In the genomic region with DNA sequence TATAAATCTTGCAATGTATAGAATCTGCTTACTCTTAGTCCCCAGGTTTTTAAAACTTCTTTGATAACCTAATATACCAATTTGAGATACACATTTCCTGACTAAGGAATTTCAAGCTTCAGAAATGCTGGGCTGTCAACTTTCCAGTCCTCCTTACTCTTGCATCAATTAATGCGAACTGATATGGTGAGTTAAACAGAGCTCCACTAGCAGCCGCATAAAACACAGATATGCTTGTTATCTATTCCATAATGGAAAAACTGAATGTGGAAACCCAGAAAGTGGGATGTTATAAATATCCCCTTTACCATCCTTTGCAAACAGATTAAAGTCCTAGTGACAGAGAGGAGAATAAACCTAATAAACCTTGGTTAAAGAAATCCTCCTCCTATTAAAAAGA, we compare ENCODE assay signal across 17 cellular contexts.
DNase-seq lines count a peak whose midpoint lies in the region; ATAC-seq, FAIRE-seq and TF ChIP-seq lines count a peak whose summit lies in the region.
"Had no signal": no experiment of that assay in that cellular context is flagged by ENCODE, and none has a peak within 500 bp of the region (broad histone marks: within the 10 kb centered on the region; RNA-seq: fewer than 3 reads in every experiment).

No MANE protein-coding gene starts in this region.

- H3K27ac ChIP-seq in right atrium auricular region, result no peak overlapping the region
- H3K27ac ChIP-seq in left ventricle myocardium inferior (replicated peaks), result peak overlapping the region; percentile 42
- H3K27ac ChIP-seq in tibial artery, result no peak overlapping the region
- H3K27ac ChIP-seq: GM23248 had no signal

- intact Hi-C loops in Right ventricle myocardium superior (cut with DNase I), result no loop called here
- intact Hi-C loops in left ventricle myocardium inferior (cut with micrococcal nuclease), result no loop called here
- intact Hi-C loops in tibial artery (cut with DNase I; ENCODE audit: low total_unique reads), result no loop called here

- no peaks in the 10 kb centered on the region for H3K4me1 Mint-ChIP-seq in activated T-cell treated with anti-CD3 and anti-CD28 coated beads, Interleukin-2, amount 50 U/mL, for 4 hours (ENCODE audit: low read depth)

- H3K27me3 ChIP-seq in right atrium auricular region, result no peaks in the 10 kb centered on the region
- H3K27me3 ChIP-seq in left ventricle myocardium inferior (ENCODE audit: low read depth), result no peaks in the 10 kb centered on the region
- H3K27me3 ChIP-seq in tibial artery, result no peaks in the 10 kb centered on the region

- H3K36me3 Mint-ChIP-seq in activated T-cell treated with anti-CD3 and anti-CD28 coated beads, Interleukin-2, amount 50 U/mL, for 4 hours (ENCODE audit: insufficient read depth), result no peaks in the 10 kb centered on the region

- H3K9me3 ChIP-seq in right atrium auricular region, result no peaks in the 10 kb centered on the region
- H3K9me3 ChIP-seq in left ventricle myocardium inferior (replicated peaks), result no peaks in the 10 kb centered on the region
- H3K9me3 ChIP-seq in tibial artery, result no peaks in the 10 kb centered on the region

- DNase-seq in Right ventricle myocardium superior (no peak), right atrium auricular region (ENCODE audit: low spot score) (no peak), OCI-M1 (lab: John Stamatoyannopoulos, UW) (peak; percentile 8), left ventricle myocardium inferior (no peak), GM19239 (ENCODE audit: insufficient read length, low spot score) (no peak), tibial artery (no peak)
- no peak for DNase-seq in activated T-cell treated with anti-CD3 and anti-CD28 coated beads, Interleukin-2, amount 50 U/mL, for 4 hours
- DNase-seq: ACHN; C1 segment of cervical spinal cord; Calu3; CD4-positive, alpha-beta T cell; DMS 273 treated with DMSO at 0.1 percent for 48 hours; GM23248 had no signal

- TF ChIP-seq CTCF in right atrium auricular region (IDR thresholded peaks at IDR 0.05) (no peak), left ventricle myocardium inferior (IDR thresholded peaks at IDR 0.05; ENCODE audit: borderline replicate concordance) (no peak), tibial artery (IDR thresholded peaks at IDR 0.05) (no peak)

- no peaks in the 10 kb centered on the region for H3K27me3 Mint-ChIP-seq in activated T-cell treated with anti-CD3 and anti-CD28 coated beads, Interleukin-2, amount 50 U/mL, for 4 hours (ENCODE audit: low read depth)
- H3K27me3 Mint-ChIP-seq: CD4-positive, alpha-beta T cell had no signal

- H3K4me1 ChIP-seq in right atrium auricular region (no peaks in the 10 kb centered on the region), left ventricle myocardium inferior (peaks cover 5% of the 10 kb centered on the region), tibial artery (no peaks in the 10 kb centered on the region)

- ATAC-seq in Right ventricle myocardium superior (ENCODE audit: poor library complexity), result peak; percentile 51
- no peak for ATAC-seq in activated T-cell treated with anti-CD3 and anti-CD28 coated beads, Interleukin-2, amount 50 U/mL, for 4 hours
- ATAC-seq: HCT116, HepG2 had no signal

- H3K36me3 ChIP-seq in right atrium auricular region (no peaks in the 10 kb centered on the region), left ventricle myocardium inferior (no peaks in the 10 kb centered on the region), tibial artery (no peaks in the 10 kb centered on the region)

- peaks cover 17% of the 10 kb centered on the region for H3K9me3 Mint-ChIP-seq in activated T-cell treated with anti-CD3 and anti-CD28 coated beads, Interleukin-2, amount 50 U/mL, for 4 hours

- H3K4me3 ChIP-seq in right atrium auricular region (no peak overlapping the region), left ventricle myocardium inferior (no peak overlapping the region), tibial artery (no peak overlapping the region)
- H3K4me3 ChIP-seq: GM23248 had no signal

- no peak overlapping the region for H3K4me3 Mint-ChIP-seq in activated T-cell treated with anti-CD3 and anti-CD28 coated beads, Interleukin-2, amount 50 U/mL, for 4 hours
- H3K4me3 Mint-ChIP-seq: CD4-positive, alpha-beta T cell had no signal

- FAIRE-seq in GM19239 (lab: Jason Lieb, UNC), result no peak
- FAIRE-seq: H54, HepG2, HTR-8/SVneo had no signal
